Comparison of ENCODE assay signal across 1 cellular context in the genomic region with DNA sequence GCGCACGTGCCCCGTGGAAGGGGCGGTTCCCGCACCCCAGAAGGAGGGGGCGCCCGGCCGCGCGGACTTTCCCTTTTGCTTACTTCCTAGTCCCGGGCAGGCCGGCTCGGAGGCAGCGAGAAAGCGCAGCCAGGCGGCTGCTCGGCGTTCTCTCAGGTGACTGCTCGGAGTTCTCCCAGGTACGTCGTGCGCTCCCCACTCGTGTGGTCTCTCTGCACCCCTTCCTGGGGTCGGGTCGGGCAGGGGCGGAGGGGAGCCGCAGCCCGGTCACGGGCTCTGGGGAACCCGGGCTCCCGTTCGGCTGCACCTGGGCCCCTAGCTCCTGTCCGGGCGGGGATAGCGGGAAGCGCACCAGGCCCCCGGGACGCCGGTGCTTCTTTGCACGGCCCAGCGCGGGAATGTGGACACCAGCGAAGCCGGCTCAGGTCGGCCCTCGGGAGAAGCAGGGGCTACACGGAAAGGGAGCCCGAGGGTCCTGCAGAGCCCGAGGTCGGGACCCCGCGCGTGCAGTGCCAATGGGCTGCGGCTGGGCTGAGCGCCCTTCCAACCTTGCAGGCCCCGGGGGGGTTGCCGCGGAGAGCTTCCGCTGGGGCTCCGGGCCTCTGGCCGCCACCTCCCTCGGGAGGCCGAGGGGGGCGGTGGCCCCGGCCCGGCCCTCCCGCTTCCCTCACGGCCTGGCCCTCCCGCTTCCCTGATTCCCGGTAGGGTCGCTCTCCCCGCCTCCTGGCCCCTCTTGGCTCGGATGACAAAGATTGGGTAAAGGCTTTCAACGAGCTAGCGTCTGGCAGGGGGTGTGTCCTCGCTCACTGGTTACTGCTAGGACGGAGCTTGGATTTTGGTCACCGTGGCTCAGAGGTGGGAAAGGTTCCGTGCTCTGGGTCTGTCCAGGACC.
TF ChIP-seq lines count a peak whose summit lies in the region.

A gene with protein sequence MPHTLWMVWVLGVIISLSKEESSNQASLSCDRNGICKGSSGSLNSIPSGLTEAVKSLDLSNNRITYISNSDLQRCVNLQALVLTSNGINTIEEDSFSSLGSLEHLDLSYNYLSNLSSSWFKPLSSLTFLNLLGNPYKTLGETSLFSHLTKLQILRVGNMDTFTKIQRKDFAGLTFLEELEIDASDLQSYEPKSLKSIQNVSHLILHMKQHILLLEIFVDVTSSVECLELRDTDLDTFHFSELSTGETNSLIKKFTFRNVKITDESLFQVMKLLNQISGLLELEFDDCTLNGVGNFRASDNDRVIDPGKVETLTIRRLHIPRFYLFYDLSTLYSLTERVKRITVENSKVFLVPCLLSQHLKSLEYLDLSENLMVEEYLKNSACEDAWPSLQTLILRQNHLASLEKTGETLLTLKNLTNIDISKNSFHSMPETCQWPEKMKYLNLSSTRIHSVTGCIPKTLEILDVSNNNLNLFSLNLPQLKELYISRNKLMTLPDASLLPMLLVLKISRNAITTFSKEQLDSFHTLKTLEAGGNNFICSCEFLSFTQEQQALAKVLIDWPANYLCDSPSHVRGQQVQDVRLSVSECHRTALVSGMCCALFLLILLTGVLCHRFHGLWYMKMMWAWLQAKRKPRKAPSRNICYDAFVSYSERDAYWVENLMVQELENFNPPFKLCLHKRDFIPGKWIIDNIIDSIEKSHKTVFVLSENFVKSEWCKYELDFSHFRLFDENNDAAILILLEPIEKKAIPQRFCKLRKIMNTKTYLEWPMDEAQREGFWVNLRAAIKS (plus strand): TSS at position 99 of the 892 bp plus-strand sequence. CDS start 18,628 bp downstream, outside the sequence.

TF ChIP-seq in WTC11, 78 proteins besides CTCF, POLR2A, EP300 and RAD21 (continued from another document):
- TF ChIP-seq, protein P1, sequence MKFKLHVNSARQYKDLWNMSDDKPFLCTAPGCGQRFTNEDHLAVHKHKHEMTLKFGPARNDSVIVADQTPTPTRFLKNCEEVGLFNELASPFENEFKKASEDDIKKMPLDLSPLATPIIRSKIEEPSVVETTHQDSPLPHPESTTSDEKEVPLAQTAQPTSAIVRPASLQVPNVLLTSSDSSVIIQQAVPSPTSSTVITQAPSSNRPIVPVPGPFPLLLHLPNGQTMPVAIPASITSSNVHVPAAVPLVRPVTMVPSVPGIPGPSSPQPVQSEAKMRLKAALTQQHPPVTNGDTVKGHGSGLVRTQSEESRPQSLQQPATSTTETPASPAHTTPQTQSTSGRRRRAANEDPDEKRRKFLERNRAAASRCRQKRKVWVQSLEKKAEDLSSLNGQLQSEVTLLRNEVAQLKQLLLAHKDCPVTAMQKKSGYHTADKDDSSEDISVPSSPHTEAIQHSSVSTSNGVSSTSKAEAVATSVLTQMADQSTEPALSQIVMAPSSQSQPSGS (CRISPR knock-in tag; IDR thresholded peaks at IDR 0.05; ENCODE audit: borderline replicate concordance, low read depth): no peak
- TF ChIP-seq, protein P2, sequence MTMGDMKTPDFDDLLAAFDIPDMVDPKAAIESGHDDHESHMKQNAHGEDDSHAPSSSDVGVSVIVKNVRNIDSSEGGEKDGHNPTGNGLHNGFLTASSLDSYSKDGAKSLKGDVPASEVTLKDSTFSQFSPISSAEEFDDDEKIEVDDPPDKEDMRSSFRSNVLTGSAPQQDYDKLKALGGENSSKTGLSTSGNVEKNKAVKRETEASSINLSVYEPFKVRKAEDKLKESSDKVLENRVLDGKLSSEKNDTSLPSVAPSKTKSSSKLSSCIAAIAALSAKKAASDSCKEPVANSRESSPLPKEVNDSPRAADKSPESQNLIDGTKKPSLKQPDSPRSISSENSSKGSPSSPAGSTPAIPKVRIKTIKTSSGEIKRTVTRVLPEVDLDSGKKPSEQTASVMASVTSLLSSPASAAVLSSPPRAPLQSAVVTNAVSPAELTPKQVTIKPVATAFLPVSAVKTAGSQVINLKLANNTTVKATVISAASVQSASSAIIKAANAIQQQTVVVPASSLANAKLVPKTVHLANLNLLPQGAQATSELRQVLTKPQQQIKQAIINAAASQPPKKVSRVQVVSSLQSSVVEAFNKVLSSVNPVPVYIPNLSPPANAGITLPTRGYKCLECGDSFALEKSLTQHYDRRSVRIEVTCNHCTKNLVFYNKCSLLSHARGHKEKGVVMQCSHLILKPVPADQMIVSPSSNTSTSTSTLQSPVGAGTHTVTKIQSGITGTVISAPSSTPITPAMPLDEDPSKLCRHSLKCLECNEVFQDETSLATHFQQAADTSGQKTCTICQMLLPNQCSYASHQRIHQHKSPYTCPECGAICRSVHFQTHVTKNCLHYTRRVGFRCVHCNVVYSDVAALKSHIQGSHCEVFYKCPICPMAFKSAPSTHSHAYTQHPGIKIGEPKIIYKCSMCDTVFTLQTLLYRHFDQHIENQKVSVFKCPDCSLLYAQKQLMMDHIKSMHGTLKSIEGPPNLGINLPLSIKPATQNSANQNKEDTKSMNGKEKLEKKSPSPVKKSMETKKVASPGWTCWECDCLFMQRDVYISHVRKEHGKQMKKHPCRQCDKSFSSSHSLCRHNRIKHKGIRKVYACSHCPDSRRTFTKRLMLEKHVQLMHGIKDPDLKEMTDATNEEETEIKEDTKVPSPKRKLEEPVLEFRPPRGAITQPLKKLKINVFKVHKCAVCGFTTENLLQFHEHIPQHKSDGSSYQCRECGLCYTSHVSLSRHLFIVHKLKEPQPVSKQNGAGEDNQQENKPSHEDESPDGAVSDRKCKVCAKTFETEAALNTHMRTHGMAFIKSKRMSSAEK (CRISPR knock-in tag; IDR thresholded peaks at IDR 0.05; ENCODE audit: borderline replicate concordance): no peak
- TF ChIP-seq, protein P3, sequence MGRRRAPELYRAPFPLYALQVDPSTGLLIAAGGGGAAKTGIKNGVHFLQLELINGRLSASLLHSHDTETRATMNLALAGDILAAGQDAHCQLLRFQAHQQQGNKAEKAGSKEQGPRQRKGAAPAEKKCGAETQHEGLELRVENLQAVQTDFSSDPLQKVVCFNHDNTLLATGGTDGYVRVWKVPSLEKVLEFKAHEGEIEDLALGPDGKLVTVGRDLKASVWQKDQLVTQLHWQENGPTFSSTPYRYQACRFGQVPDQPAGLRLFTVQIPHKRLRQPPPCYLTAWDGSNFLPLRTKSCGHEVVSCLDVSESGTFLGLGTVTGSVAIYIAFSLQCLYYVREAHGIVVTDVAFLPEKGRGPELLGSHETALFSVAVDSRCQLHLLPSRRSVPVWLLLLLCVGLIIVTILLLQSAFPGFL (CRISPR knock-in tag; IDR thresholded peaks at IDR 0.05; ENCODE audit: borderline replicate concordance): no peak
- TF ChIP-seq ZNF317 (CRISPR knock-in tag; IDR thresholded peaks at IDR 0.05; ENCODE audit: borderline replicate concordance, low read depth) (no peak), TP53 (CRISPR knock-in tag; IDR thresholded peaks at IDR 0.05) (no peak), ZNF138 (CRISPR knock-in tag; conservative IDR thresholded peaks at IDR 0.05) (0 out of 2 replicates have a peak, but pooled peaks have one; percentile 8), FOXP1 (CRISPR knock-in tag; IDR thresholded peaks at IDR 0.05; ENCODE audit: borderline replicate concordance) (no peak), KAT7 (CRISPR knock-in tag; IDR thresholded peaks at IDR 0.05; ENCODE audit: borderline replicate concordance) (no peak), NFE2L1 (CRISPR knock-in tag; IDR thresholded peaks at IDR 0.05) (no peak), ATF1 (CRISPR knock-in tag; IDR thresholded peaks at IDR 0.05) (no peak), GTF2I (CRISPR knock-in tag; conservative IDR thresholded peaks at IDR 0.05) (no peak)
- TF ChIP-seq, protein P4, sequence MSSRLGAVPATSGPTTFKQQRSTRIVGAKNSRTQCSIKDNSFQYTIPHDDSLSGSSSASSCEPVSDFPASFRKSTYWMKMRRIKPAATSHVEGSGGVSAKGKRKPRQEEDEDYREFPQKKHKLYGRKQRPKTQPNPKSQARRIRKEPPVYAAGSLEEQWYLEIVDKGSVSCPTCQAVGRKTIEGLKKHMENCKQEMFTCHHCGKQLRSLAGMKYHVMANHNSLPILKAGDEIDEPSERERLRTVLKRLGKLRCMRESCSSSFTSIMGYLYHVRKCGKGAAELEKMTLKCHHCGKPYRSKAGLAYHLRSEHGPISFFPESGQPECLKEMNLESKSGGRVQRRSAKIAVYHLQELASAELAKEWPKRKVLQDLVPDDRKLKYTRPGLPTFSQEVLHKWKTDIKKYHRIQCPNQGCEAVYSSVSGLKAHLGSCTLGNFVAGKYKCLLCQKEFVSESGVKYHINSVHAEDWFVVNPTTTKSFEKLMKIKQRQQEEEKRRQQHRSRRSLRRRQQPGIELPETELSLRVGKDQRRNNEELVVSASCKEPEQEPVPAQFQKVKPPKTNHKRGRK (CRISPR knock-in tag; IDR thresholded peaks at IDR 0.05; ENCODE audit: borderline replicate concordance): no peak
